Comparison of ENCODE assay signal across 1 cellular context in the genomic region with DNA sequence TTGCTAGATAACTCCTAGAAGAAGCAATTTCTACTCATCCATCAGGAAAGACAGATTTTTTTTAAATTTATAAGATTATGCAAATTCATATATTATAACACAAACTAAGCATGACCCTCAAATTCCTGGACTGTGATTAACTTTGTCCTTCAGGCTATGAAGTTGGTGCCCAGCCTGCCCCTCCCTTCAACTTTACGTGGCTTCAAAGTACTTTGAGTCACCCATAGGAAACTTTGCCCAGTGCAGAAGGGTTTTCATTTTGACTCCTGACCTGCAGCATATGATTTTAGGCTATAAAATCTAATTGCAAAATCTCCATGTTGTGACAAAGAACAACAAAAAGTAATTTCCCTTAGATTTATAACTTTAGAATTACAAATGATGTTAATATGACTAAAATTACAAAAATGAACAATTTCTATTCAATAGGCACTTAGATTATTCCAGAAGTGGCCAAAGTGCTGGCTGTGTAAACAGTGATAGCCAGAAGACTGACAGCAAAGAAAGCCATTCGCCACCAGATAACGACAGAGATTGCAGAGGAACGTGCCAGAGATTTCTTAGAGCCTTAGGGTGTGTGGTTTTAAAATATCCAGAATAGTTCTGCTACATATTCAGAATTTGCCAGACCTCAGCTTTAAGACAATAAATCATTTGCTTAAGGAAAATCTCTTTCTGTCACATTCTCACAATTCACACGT.
TF ChIP-seq lines count a peak whose summit lies in the region.

No MANE protein-coding gene starts in this region.

TF ChIP-seq in SK-N-SH treated with all-trans-retinoic acid at 6 μM for 48 hours, 23 proteins besides CTCF, POLR2A, EP300 and RAD21 (continued from another document):
- TF ChIP-seq, protein P1, sequence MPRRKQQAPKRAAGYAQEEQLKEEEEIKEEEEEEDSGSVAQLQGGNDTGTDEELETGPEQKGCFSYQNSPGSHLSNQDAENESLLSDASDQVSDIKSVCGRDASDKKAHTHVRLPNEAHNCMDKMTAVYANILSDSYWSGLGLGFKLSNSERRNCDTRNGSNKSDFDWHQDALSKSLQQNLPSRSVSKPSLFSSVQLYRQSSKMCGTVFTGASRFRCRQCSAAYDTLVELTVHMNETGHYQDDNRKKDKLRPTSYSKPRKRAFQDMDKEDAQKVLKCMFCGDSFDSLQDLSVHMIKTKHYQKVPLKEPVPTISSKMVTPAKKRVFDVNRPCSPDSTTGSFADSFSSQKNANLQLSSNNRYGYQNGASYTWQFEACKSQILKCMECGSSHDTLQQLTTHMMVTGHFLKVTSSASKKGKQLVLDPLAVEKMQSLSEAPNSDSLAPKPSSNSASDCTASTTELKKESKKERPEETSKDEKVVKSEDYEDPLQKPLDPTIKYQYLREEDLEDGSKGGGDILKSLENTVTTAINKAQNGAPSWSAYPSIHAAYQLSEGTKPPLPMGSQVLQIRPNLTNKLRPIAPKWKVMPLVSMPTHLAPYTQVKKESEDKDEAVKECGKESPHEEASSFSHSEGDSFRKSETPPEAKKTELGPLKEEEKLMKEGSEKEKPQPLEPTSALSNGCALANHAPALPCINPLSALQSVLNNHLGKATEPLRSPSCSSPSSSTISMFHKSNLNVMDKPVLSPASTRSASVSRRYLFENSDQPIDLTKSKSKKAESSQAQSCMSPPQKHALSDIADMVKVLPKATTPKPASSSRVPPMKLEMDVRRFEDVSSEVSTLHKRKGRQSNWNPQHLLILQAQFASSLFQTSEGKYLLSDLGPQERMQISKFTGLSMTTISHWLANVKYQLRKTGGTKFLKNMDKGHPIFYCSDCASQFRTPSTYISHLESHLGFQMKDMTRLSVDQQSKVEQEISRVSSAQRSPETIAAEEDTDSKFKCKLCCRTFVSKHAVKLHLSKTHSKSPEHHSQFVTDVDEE (CRISPR knock-in tag; IDR thresholded peaks at IDR 0.05), result no peak
- TF ChIP-seq TCF4 (CRISPR knock-in tag; IDR thresholded peaks at IDR 0.05; ENCODE audit: borderline replicate concordance), result peak; percentile 11; the same call in 1 of the 2 replicates
- TF ChIP-seq, protein P2, sequence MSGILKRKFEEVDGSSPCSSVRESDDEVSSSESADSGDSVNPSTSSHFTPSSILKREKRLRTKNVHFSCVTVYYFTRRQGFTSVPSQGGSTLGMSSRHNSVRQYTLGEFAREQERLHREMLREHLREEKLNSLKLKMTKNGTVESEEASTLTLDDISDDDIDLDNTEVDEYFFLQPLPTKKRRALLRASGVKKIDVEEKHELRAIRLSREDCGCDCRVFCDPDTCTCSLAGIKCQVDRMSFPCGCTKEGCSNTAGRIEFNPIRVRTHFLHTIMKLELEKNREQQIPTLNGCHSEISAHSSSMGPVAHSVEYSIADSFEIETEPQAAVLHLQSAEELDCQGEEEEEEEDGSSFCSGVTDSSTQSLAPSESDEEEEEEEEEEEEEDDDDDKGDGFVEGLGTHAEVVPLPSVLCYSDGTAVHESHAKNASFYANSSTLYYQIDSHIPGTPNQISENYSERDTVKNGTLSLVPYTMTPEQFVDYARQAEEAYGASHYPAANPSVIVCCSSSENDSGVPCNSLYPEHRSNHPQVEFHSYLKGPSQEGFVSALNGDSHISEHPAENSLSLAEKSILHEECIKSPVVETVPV (CRISPR knock-in tag; IDR thresholded peaks at IDR 0.05), result no peak
- no peak for TF ChIP-seq ZFP30 (CRISPR knock-in tag; IDR thresholded peaks at IDR 0.05)
- TF ChIP-seq PPARA (CRISPR knock-in tag; IDR thresholded peaks at IDR 0.05; ENCODE audit: borderline replicate concordance), result no peak
- no peak for TF ChIP-seq GLIS3 (CRISPR knock-in tag; IDR thresholded peaks at IDR 0.05)
- TF ChIP-seq, protein P3, sequence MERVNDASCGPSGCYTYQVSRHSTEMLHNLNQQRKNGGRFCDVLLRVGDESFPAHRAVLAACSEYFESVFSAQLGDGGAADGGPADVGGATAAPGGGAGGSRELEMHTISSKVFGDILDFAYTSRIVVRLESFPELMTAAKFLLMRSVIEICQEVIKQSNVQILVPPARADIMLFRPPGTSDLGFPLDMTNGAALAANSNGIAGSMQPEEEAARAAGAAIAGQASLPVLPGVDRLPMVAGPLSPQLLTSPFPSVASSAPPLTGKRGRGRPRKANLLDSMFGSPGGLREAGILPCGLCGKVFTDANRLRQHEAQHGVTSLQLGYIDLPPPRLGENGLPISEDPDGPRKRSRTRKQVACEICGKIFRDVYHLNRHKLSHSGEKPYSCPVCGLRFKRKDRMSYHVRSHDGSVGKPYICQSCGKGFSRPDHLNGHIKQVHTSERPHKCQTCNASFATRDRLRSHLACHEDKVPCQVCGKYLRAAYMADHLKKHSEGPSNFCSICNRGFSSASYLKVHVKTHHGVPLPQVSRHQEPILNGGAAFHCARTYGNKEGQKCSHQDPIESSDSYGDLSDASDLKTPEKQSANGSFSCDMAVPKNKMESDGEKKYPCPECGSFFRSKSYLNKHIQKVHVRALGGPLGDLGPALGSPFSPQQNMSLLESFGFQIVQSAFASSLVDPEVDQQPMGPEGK (CRISPR knock-in tag; IDR thresholded peaks at IDR 0.05; ENCODE audit: borderline replicate concordance), result no peak
- TF ChIP-seq ZC3H10 (CRISPR knock-in tag; IDR thresholded peaks at IDR 0.05), result no peak
- no peak for TF ChIP-seq ESRRG (CRISPR knock-in tag; IDR thresholded peaks at IDR 0.05)
- TF ChIP-seq, protein P4, sequence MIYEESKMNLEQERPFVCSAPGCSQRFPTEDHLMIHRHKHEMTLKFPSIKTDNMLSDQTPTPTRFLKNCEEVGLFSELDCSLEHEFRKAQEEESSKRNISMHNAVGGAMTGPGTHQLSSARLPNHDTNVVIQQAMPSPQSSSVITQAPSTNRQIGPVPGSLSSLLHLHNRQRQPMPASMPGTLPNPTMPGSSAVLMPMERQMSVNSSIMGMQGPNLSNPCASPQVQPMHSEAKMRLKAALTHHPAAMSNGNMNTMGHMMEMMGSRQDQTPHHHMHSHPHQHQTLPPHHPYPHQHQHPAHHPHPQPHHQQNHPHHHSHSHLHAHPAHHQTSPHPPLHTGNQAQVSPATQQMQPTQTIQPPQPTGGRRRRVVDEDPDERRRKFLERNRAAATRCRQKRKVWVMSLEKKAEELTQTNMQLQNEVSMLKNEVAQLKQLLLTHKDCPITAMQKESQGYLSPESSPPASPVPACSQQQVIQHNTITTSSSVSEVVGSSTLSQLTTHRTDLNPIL (CRISPR knock-in tag; IDR thresholded peaks at IDR 0.05; ENCODE audit: low read depth), result no peak
- TF ChIP-seq ISL1 (CRISPR knock-in tag; IDR thresholded peaks at IDR 0.05), result peak; percentile 83
- TF ChIP-seq SNAI2 (CRISPR knock-in tag; IDR thresholded peaks at IDR 0.05), result no peak
